20 cellular contexts compared by ENCODE assay signal in the genomic region with DNA sequence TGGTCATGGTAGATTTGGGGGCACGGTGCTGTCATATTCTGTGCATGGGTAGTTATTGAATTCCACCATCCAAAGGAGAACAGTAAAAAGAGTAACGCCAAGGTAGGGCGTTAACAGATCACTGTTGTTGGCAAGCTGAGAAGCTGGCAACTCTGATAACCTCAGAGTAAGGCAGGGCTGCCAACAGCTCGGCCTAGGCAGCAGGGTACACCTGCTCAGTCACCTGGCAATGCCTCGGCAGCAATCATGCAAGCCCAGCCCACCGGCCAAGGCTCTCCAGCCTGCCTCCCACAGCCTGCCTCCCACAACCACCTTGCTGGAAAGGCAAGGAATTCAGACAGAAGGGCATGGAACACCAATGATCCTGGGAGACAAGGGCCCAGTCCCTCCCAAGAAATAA.
DNase-seq lines count a peak whose midpoint lies in the region; ATAC-seq, FAIRE-seq and TF ChIP-seq lines count a peak whose summit lies in the region.
"Had no signal": no experiment of that assay in that cellular context is flagged by ENCODE, and none has a peak within 500 bp of the region (broad histone marks: within the 10 kb centered on the region; RNA-seq: fewer than 3 reads in every experiment).

No MANE protein-coding gene starts in this region.

- TF ChIP-seq CTCF in right lobe of liver (IDR thresholded peaks at IDR 0.05) (no peak), HepG2 (CRISPR knock-in tag; IDR thresholded peaks at IDR 0.05) (no peak), body of pancreas (IDR thresholded peaks at IDR 0.05) (no peak), mucosa of descending colon (IDR thresholded peaks at IDR 0.05) (no peak)

- H3K4me3 ChIP-seq in right lobe of liver (no peak overlapping the region), HepG2 (replicated peaks in 1 of 3; ENCODE audit: insufficient read depth in 1 of 3, low read depth in 2 of 3, low read length in 3 of 3) (no peak overlapping the region), body of pancreas (no peak overlapping the region), mucosa of descending colon (no peak overlapping the region)
- H3K4me3 ChIP-seq: BLaER1 treated with 17β-estradiol and CSF1 and Interleukin-3, amounts not matched to agents 10 nM and 100 nM had no signal

- ATAC-seq in right lobe of liver (peak in 3 of 4 donors; percentile 57 to 91 (median 66)), HepG2 (no peak), body of pancreas (peak; percentile 93), mucosa of descending colon (peak; percentile 70)
- ATAC-seq: PC-3, SK-N-SH treated with all-trans-retinoic acid at 6 μM for 48 hours had no signal

- no peak overlapping the region for H3K27ac ChIP-seq in right lobe of liver
- H3K27ac ChIP-seq in HepG2 (ENCODE audit: extremely low read length, insufficient read depth, low read length) = no peak overlapping the region
- H3K27ac ChIP-seq in body of pancreas = peak overlapping the region; percentile 17 to 32 (median 27)
- H3K27ac ChIP-seq: BLaER1 treated with 17β-estradiol and CSF1 and Interleukin-3, amounts not matched to agents 10 nM and 100 nM had no signal

- no peaks in the 10 kb centered on the region for H3K27me3 ChIP-seq in right lobe of liver
- no peaks in the 10 kb centered on the region for H3K27me3 ChIP-seq in HepG2 (ENCODE audit: control insufficient read depth in 1 of 2, insufficient read depth in 2 of 2, low read length in 2 of 2)
- no peaks in the 10 kb centered on the region for H3K27me3 ChIP-seq in body of pancreas
- H3K27me3 ChIP-seq: BLaER1 treated with 17β-estradiol and CSF1 and Interleukin-3, amounts not matched to agents 10 nM and 100 nM had no signal

- BruUV-seq in HepG2 (replicated peaks; lab: Mats Ljungman, UMichigan) = no TSS peak

- in situ Hi-C loops in HepG2 (cut with HindIII; ENCODE audit: extremely low pct_ligation_motif_present, low pct_unique_long_range_greater_than_20kb) = no loop called here

- H2AFZ ChIP-seq in HepG2 (ENCODE audit: low read length) = no peak overlapping the region

- no peaks in the 10 kb centered on the region for H3K79me2 ChIP-seq in HepG2 (ENCODE audit: insufficient read depth, low read length)

- 53% methylated on average over 3 of the region's 6 CpGs for WGBS in right lobe of liver (ENCODE audit: insufficient coverage, low coverage, low lambda C conversion rate, missing lambda C conversion rate)
- 64% methylated on average over 5 of the region's 6 CpGs for WGBS in HepG2 (ENCODE audit: low lambda C conversion rate)
- WGBS in body of pancreas, 2 donors = 26 to 30% methylated on average over 6 of the region's 6 CpGs

- intact Hi-C loops in right lobe of liver (cut with DNase I) = no loop called here
- intact Hi-C loops in HepG2 (cut with micrococcal nuclease; ENCODE audit: unreplicated experiment) = no loop called here
- intact Hi-C loops in body of pancreas (cut with DNase I) = no loop called here
- intact Hi-C loops in mucosa of descending colon (cut with DNase I, micrococcal nuclease) = no loop called here

- H3K9ac ChIP-seq in HepG2 (ENCODE audit: insufficient read depth, low read depth, low read length) = no peak overlapping the region
- H3K9ac ChIP-seq: BLaER1 treated with 17β-estradiol and CSF1 and Interleukin-3, amounts not matched to agents 10 nM and 100 nM had no signal

- H3K9me3 ChIP-seq in right lobe of liver (no peaks in the 10 kb centered on the region), HepG2 (ENCODE audit: low read length) (no peaks in the 10 kb centered on the region), body of pancreas (no peaks in the 10 kb centered on the region), mucosa of descending colon (no peaks in the 10 kb centered on the region)
- H3K9me3 ChIP-seq: BLaER1 treated with 17β-estradiol and CSF1 and Interleukin-3, amounts not matched to agents 10 nM and 100 nM had no signal

- POLR2A ChIA-PET in HepG2 (lab: Yijun Ruan, JAX) = no interaction called here

- CTCF ChIA-PET in HepG2 (lab: Yijun Ruan, JAX; ENCODE audit: low intra/inter-chr PET ratio, low total read pairs) = no interaction called here

- peak; percentile 69 to 83 (median 80) for DNase-seq in right lobe of liver
- no peak for DNase-seq in HepG2 (ENCODE audit: low spot score)
- DNase-seq in body of pancreas = peak; percentile 80 to 95 (median 92)
- peak in 2 of 3 donors; percentile 11 to 27 for DNase-seq in mucosa of descending colon
- no peak for DNase-seq in hypothalamus (lab: John Stamatoyannopoulos, UW)
- no peak for DNase-seq in COR-L47 (lab: John Stamatoyannopoulos, UW)
- DNase-seq in AG08396 (ENCODE audit: low spot score) = no peak
- DNase-seq in dermis blood vessel endothelial cell = no peak
- DNase-seq: CD8-positive, alpha-beta memory T cell; KBM-7; NCI-H1417; NCI-H187; NCI-H2171 treated with DMSO at 0.1 percent for 48 hours; PC-3; RPMI8226; SIG-M5 had no signal

- H4K20me1 ChIP-seq in HepG2 (ENCODE audit: insufficient read depth, low read length) = no peaks in the 10 kb centered on the region
- H4K20me1 ChIP-seq: BLaER1 treated with 17β-estradiol and CSF1 and Interleukin-3, amounts not matched to agents 10 nM and 100 nM had no signal

- TF ChIP-seq RAD21 in HepG2 (CRISPR knock-in tag; IDR thresholded peaks at IDR 0.05) = no peak

- H3K4me1 ChIP-seq in right lobe of liver = peaks cover 0 to 27% (median 0%) of the 10 kb centered on the region in 4 donors
- peaks cover 10% of the 10 kb centered on the region for H3K4me1 ChIP-seq in HepG2 (ENCODE audit: insufficient read depth, low read length)
- H3K4me1 ChIP-seq in body of pancreas = peaks cover 35% of the 10 kb centered on the region
- no peaks in the 10 kb centered on the region for H3K4me1 ChIP-seq in mucosa of descending colon (ENCODE audit: low read depth)
- H3K4me1 ChIP-seq: BLaER1 treated with 17β-estradiol and CSF1 and Interleukin-3, amounts not matched to agents 10 nM and 100 nM had no signal

- FAIRE-seq in HepG2 (lab: Jason Lieb, UNC) = no peak
- FAIRE-seq: A204.1, D721Med had no signal

- TF ChIP-seq POLR2A in right lobe of liver (IDR thresholded peaks at IDR 0.05) = no peak
- TF ChIP-seq POLR2A in HepG2 (IDR thresholded peaks at IDR 0.05; ENCODE audit: insufficient read depth in 1 of 2, low read depth in 2 of 2, low read length in 2 of 2) = no peak
- TF ChIP-seq POLR2A in body of pancreas (IDR thresholded peaks at IDR 0.05) = no peak

- TF ChIP-seq EP300 in HepG2 (IDR thresholded peaks at IDR 0.05; ENCODE audit: low read depth in 2 of 2, low read length in 2 of 2) (no peak), HepG2 (CRISPR knock-in tag; IDR thresholded peaks at IDR 0.05; ENCODE audit: borderline replicate concordance) (no peak)

- H3K36me3 ChIP-seq in right lobe of liver = no peaks in the 10 kb centered on the region
- no peaks in the 10 kb centered on the region for H3K36me3 ChIP-seq in HepG2 (replicated peaks in 1 of 2; ENCODE audit: control insufficient read depth in 1 of 2, insufficient read depth in 2 of 2, low read length in 2 of 2)
- H3K36me3 ChIP-seq in body of pancreas (replicated peaks in 1 of 2; ENCODE audit: insufficient read depth in 1 of 2, low read depth in 2 of 2) = no peaks in the 10 kb centered on the region
- no peaks in the 10 kb centered on the region for H3K36me3 ChIP-seq in mucosa of descending colon (ENCODE audit: low read depth)

- H3K4me2 ChIP-seq in HepG2 (ENCODE audit: low read depth, low read length) = no peak overlapping the region
- H3K4me2 ChIP-seq: BLaER1 treated with 17β-estradiol and CSF1 and Interleukin-3, amounts not matched to agents 10 nM and 100 nM had no signal

TF ChIP-seq in HepG2, 621 proteins besides CTCF, POLR2A, EP300 and RAD21:
- TF ChIP-seq HNRNPLL (IDR thresholded peaks at IDR 0.05; ENCODE audit: low read depth, low read length, poor library complexity, severe bottlenecking) (no peak), KLF13 (CRISPR knock-in tag; IDR thresholded peaks at IDR 0.05) (no peak), AGO2 (optimal IDR thresholded peaks at IDR 0.05; ENCODE audit: low read depth, low read length) (no peak), PCBP1 (IDR thresholded peaks at IDR 0.05; ENCODE audit: borderline replicate concordance, low read depth, low read length) (no peak), ZNF317 (CRISPR knock-in tag; IDR thresholded peaks at IDR 0.05) (no peak)

Comparison
In these comparisons a context has a peak if more than half of its experiments do, and no peak if none do; other contexts are left out.
1. DNase-seq: peak in right lobe of liver (3 of 3), body of pancreas (4 of 4) and mucosa of descending colon (2 of 3); none in HepG2 (single experiment), hypothalamus (0 of 51), COR-L47 (single experiment), AG08396 (single experiment) and dermis blood vessel endothelial cell (single experiment).
2. H3K27ac ChIP-seq: peak in body of pancreas (4 of 4); none in right lobe of liver (0 of 3) and HepG2 (single experiment).